ENCODE assay signal across 8 cellular contexts in the genomic region with DNA sequence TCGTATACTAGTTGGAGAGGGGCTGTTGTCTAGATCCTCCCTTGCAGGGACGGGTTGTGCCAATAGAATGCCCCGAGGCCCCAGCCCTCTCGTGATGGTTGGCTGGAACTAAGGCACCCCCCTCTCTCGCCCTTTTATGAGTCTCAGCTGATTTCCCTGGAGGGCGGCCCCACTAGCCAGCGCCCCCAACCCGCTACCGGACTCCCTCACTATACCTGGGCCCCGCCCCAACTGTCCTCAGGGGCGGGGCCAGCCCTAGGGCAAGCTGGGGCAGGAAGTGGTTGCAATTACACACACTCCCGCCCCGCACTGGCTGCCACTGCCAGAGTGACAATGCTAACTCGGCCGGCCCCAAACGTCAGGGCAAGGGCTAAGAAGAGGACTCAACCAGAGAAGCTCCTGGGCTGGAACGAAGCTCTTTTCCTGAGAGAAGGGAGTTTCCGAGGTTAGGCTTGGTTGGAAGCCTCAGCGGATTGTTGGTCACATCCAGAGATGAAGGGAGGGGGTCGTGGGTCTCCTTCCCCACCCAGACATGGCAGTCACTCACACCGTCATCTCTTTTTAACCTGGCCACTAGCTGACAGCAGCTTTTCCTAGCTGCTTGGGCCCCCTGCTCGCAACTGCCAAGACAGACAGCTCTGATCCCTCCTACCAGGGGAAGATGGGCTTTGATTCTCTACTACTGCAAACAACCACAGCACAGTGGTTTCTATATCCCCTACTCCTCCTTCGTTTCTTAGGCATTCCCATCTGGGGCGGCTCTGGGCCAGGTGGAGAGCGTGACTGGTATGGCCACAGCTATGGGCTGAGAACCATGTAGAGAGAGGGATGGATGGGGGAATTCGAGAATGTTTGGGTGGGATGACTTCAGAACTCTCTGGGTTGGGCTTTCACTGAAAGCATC.
DNase-seq lines count a peak whose midpoint lies in the region; ATAC-seq lines count a peak whose summit lies in the region.

No MANE protein-coding gene starts in this region.

- peaks cover 5% of the 10 kb centered on the region for H3K4me1 ChIP-seq in neuron (ENCODE audit: insufficient read depth, low read length)

- H2AFZ ChIP-seq in neuron (ENCODE audit: low read depth, low read length) = peak overlapping the region; percentile 41

- H3K4me3 ChIP-seq in neuron (ENCODE audit: low read length) = peak overlapping the region; percentile 31

- no peaks in the 10 kb centered on the region for H3K9me3 ChIP-seq in neuron (ENCODE audit: low read length)

- no peaks in the 10 kb centered on the region for H3K36me3 ChIP-seq in neuron (ENCODE audit: insufficient read depth, low read length)

- peak overlapping the region; percentile 75 to 77 for H3K4me3 Mint-ChIP-seq in effector memory CD8-positive, alpha-beta T cell

- DNase-seq in AML-193 (lab: John Stamatoyannopoulos, UW) = peak; percentile 53 to 64
- peak; percentile 80 for DNase-seq in NCI-H146 treated with DMSO at 0.1 percent for 48 hours (lab: John Stamatoyannopoulos, UW; ENCODE audit: unreplicated experiment)
- peak; percentile 34 for DNase-seq in activated CD4-positive, CD25-positive, alpha-beta regulatory T cell treated with anti-CD3 and anti-CD28 coated beads, Interleukin-2, amount 50 U/mL, for 16 hours (ENCODE audit: low read depth, low spot score)
- peak; percentile 46 to 55 (median 52) for DNase-seq in effector memory CD8-positive, alpha-beta T cell
- no peak for DNase-seq in NCI-H2171 (lab: John Stamatoyannopoulos, UW)

- no peaks in the 10 kb centered on the region for H3K36me3 Mint-ChIP-seq in effector memory CD8-positive, alpha-beta T cell (ENCODE audit: insufficient read depth)

- H3K27me3 Mint-ChIP-seq in effector memory CD8-positive, alpha-beta T cell = no peaks in the 10 kb centered on the region

- no peaks in the 10 kb centered on the region for H3K9me3 Mint-ChIP-seq in effector memory CD8-positive, alpha-beta T cell

- peaks cover 13 to 18% of the 10 kb centered on the region in 2 donors for H3K4me1 Mint-ChIP-seq in effector memory CD8-positive, alpha-beta T cell (ENCODE audit: low read depth in 2 of 2)

- ATAC-seq in GM18520 (IDR thresholded peaks at IDR 0.05; ENCODE audit: unreplicated experiment) (peak; percentile 71), HG02885 (IDR thresholded peaks at IDR 0.05; ENCODE audit: poor library complexity, unreplicated experiment) (peak; percentile 92)
- peak; percentile 90 for ATAC-seq in effector memory CD8-positive, alpha-beta T cell (replicated peaks)

- peak overlapping the region; percentile 86 to 92 for H3K27ac Mint-ChIP-seq in effector memory CD8-positive, alpha-beta T cell

- H3K27me3 ChIP-seq in neuron (ENCODE audit: insufficient read depth, low read length) = no peaks in the 10 kb centered on the region
